25 cellular contexts compared by ENCODE assay signal in the genomic region with DNA sequence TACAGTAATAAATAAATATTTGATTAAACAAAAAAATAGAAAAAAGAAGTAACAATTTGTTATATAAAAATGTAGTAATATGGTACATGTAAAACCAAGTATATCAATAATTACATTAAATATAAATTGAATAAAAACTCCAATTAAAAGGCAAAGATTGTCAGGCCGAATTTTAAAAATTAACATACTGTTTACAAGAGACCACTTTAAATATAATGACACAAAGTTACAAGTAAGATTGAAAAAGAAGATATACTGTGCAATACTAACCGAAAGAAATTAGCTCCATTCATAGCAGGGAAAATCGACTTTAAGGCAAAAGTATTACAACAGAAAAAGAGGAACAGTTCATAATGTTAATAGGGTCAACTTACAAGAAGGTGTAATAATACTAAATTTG.
"Had no signal": no experiment of that assay in that cellular context is flagged by ENCODE, and none has a peak within 500 bp of the region (broad histone marks: within the 10 kb centered on the region; RNA-seq: fewer than 3 reads in every experiment).

No MANE protein-coding gene starts in this region.

- H3K27ac ChIP-seq: neural progenitor cell, ovary, parathyroid adenoma, psoas muscle, right lobe of liver, sigmoid colon, stomach, thoracic aorta, thyroid gland, tibial nerve, upper lobe of left lung, vagina had no signal

- DNase-seq: occipital lobe; ovary; posterior cingulate gyrus; psoas muscle; right cardiac atrium; right lobe of liver; sigmoid colon; small intestine; stimulated activated CD4-positive, alpha-beta T cell treated with anti-CD3 and anti-CD28 coated beads, Interleukin-15, amount 100 ng/mL, for 24 hours; stimulated activated CD4-positive, alpha-beta T cell treated with anti-CD3 and anti-CD28 coated beads, Interleukin-2, amount 100 ng/mL, for 24 hours; stimulated activated CD4-positive, alpha-beta T cell treated with anti-CD3 and anti-CD28 coated beads, Interleukin-2, amount 100 ng/mL, for 48 hours; stimulated activated CD4-positive, alpha-beta T cell treated with anti-CD3 and anti-CD28 coated beads, Interleukin-4, amount 100 ng/mL, for 24 hours; stimulated activated naive B cell treated with anti-CD40 and anti-IgM and Interleukin-4, amounts not matched to agents 10 μg/mL and 1 μg/mL and 100 μg/mL, for 72 hours; stimulated activated naive CD4-positive, alpha-beta T cell treated with Interleukin-2 at 50 U/mL for 16 hours; stomach; thyroid gland; trophoblast cell; upper lobe of left lung had no signal

- FAIRE-seq: small intestine, urothelium cell line had no signal

- H3K9me3 ChIP-seq: ovary, right lobe of liver, thyroid gland had no signal

- ATAC-seq: psoas muscle; right cardiac atrium; right lobe of liver; stimulated activated effector memory CD8-positive, alpha-beta T cell treated with anti-CD3 and anti-CD28 coated beads, Interleukin-12 subunit alpha, Interleukin-12 subunit beta, amount 100 ng/mL, for 72 hours; stimulated activated naive B cell treated with anti-CD40 and anti-IgM and Interleukin-4, amounts not matched to agents 10 μg/mL and 1 μg/mL and 100 μg/mL, for 72 hours had no signal

- H3K4me1 ChIP-seq: neural progenitor cell, parathyroid adenoma, psoas muscle, right lobe of liver, sigmoid colon, stomach, thyroid gland, tibial nerve, upper lobe of left lung, vagina had no signal

- H3K36me3 ChIP-seq: neural progenitor cell, ovary, right lobe of liver, sigmoid colon, stomach, thoracic aorta, thyroid gland, tibial nerve, upper lobe of left lung, vagina had no signal

- H3K4me3 ChIP-seq: neural progenitor cell, ovary, psoas muscle, right lobe of liver, sigmoid colon, stomach, thoracic aorta, thyroid gland, tibial nerve, upper lobe of left lung, vagina had no signal
